In genomic region chr19:1684573-1684912, GRCh38 we compare ENCODE assay signal across 19 cellular contexts. TPM values are rescaled to one million over a fixed set of nuclear protein-coding genes. Genes with fewer than 3 reads are reported as not detected.
DNase-seq lines count a peak whose midpoint lies in the region; ATAC-seq and TF ChIP-seq lines count a peak whose summit lies in the region.
"Had no signal": no experiment of that assay in that cellular context is flagged by ENCODE, and none has a peak within 500 bp of the region (broad histone marks: within the 10 kb centered on the region; RNA-seq: fewer than 3 reads in every experiment).

No MANE protein-coding gene starts in this region.

- no peak overlapping the region for H3K27ac ChIP-seq in HEK293 (ENCODE audit: extremely low read depth, low read depth, low read length)
- H3K27ac ChIP-seq: A549; BLaER1 treated with 17β-estradiol and CSF1 and Interleukin-3, amounts not matched to agents 10 nM and 100 nM had no signal

- CTCF ChIA-PET in HEK293 (lab: Yijun Ruan, JAX) = interaction anchor here (2.4 kb wide), 1 partner anchor 83 kb away, joined by 6 read pairs; no protein-coding TSS in a partner anchor

- H3K4me3 ChIP-seq in HEK293 (ENCODE audit: low read depth, low read length) = no peak overlapping the region
- H3K4me3 ChIP-seq: A549; BLaER1 treated with 17β-estradiol and CSF1 and Interleukin-3, amounts not matched to agents 10 nM and 100 nM had no signal

- ATAC-seq in Right ventricle myocardium superior (ENCODE audit: poor library complexity) (no peak), left ventricle myocardium superior (no peak), GM19452 (IDR thresholded peaks at IDR 0.05; ENCODE audit: unreplicated experiment) (no peak)

- intact Hi-C loops in Right ventricle myocardium superior (cut with DNase I) (no loop called here), left ventricle myocardium superior (cut with micrococcal nuclease) (no loop called here)

- POLR2A ChIA-PET in HEK293 (lab: Yijun Ruan, JAX) = no interaction called here

- no peak for TF ChIP-seq CTCF in HEK293 (tag by site-specific recombination; IDR thresholded peaks at IDR 0.05)

- H3K4me1 ChIP-seq in HEK293 (ENCODE audit: control insufficient read depth, insufficient read depth, low read length) = no peaks in the 10 kb centered on the region
- H3K4me1 ChIP-seq: A549, BE2C had no signal

- no peaks in the 10 kb centered on the region for H3K9me3 ChIP-seq in HEK293 (ENCODE audit: control insufficient read depth, insufficient read depth, low read depth, low read length)
- H3K9me3 ChIP-seq: A549; BE2C; BLaER1 treated with 17β-estradiol and CSF1 and Interleukin-3, amounts not matched to agents 10 nM and 100 nM had no signal

- H3K36me3 ChIP-seq in HEK293 (ENCODE audit: control insufficient read depth in 2 of 2, insufficient read depth in 1 of 2, low read length in 2 of 2) = no peaks in the 10 kb centered on the region
- H3K36me3 ChIP-seq: BE2C; BLaER1 treated with 17β-estradiol and CSF1 and Interleukin-3, amounts not matched to agents 10 nM and 100 nM had no signal

- DNase-seq in Right ventricle myocardium superior = peak; percentile 7
- DNase-seq in left ventricle myocardium superior = no peak
- DNase-seq in islet precursor cell = peak; percentile 35
- no peak for DNase-seq in KG1 (lab: John Stamatoyannopoulos, UW)
- DNase-seq in NOMO-1 treated with DMSO at 0.1 percent for 48 hours (lab: John Stamatoyannopoulos, UW; ENCODE audit: unreplicated experiment) = no peak
- DNase-seq: 8988T; ACHN; AML-193; BE2C; CD4-positive, alpha-beta T cell; CD8-positive, alpha-beta memory T cell; DMS153; DND-41; GOT3; HCEC 1CT had no signal

TF ChIP-seq in HEK293, 187 proteins besides CTCF, POLR2A, EP300 and RAD21:
- TF ChIP-seq ELK4 (IDR thresholded peaks at IDR 0.05; ENCODE audit: borderline replicate concordance, low read depth, low read length) = no peak
- peak; percentile 78; the same call in 1 of the 2 replicates for TF ChIP-seq ZNF16 (tag by site-specific recombination; IDR thresholded peaks at IDR 0.05; ENCODE audit: low read depth)
- no peak for TF ChIP-seq SP7 (tag by site-specific recombination; IDR thresholded peaks at IDR 0.05)
- TF ChIP-seq KLF7 (tag by site-specific recombination; IDR thresholded peaks at IDR 0.05; ENCODE audit: borderline replicate concordance) = no peak

RNA-seq across cellular contexts. Expression of gene TCF3, which starts 32.1 kb away (rescaled TPM):
- total RNA-seq in Right ventricle myocardium superior (20.0 TPM), left ventricle myocardium superior (20.7 TPM)

Comparison
In these comparisons a context has a peak if more than half of its experiments do, and no peak if none do; other contexts are left out.
1. DNase-seq: peak in Right ventricle myocardium superior (single experiment) and islet precursor cell (single experiment); none in left ventricle myocardium superior (single experiment), KG1 (single experiment) and NOMO-1 treated with DMSO at 0.1 percent for 48 hours (single experiment).